Comparison of ENCODE assay signal across 8 cellular contexts in the genomic region with DNA sequence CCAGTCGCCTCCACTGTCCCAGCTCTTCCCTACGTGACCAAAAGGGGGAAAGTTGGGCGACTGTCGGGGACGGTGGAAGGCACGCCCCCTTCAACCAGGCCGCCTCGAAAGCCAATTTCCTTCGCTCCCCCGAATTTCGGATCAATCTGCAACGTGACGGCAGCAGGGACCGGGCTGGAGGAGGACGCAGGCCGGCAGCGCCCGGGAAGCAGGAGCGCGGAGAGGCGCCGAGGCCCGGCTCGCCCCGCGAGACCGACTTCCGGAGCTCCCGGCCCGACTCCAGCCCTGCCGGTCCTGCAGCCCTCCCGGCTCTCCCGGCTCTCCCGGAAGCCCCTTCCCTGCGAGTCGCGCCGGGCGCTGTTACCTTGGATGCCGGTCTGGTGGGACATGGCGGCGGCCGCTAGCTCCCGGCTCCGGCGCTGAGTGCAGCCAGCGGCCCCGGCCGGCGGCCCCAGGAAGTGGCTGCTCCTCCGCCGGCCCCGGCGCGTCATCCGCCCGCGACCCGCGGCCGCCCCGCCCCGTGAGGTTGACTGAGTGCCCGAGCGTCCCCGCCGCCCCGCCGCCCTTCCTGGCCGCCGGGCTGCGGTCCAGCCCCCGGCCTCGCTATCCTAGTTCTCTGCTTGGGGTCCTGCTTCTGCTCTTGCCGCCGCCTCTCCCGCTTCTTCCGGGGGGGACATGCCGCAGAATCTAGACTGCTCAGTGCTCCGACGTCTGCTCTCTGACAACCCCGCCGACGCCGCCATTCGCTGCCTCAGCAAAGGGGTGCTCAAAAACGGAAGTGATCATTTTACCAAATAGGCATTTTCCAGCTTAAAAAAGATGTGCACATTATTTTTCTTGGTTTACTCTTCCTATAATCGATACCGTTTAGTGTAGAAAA.
DNase-seq lines count a peak whose midpoint lies in the region; ATAC-seq and TF ChIP-seq lines count a peak whose summit lies in the region.

TWF1 (minus strand) TSS at position 461 of the 880 bp plus-strand sequence; CDS start at position 389, 72 bp downstream.

- DNase-seq in DMS 273 treated with DMSO at 0.1 percent for 48 hours (lab: John Stamatoyannopoulos, UW) (peak; percentile 2), HUDEP-2 (lab: John Stamatoyannopoulos, UW; ENCODE audit: unreplicated experiment in 76 of 76) (peak in 69 of 76 experiments; percentile 16 to 84 (median 65)), OCI-M1 (lab: John Stamatoyannopoulos, UW) (peak; percentile 85), erythroblast (lab: John Stamatoyannopoulos, UW) (peak; percentile 87 to 93)
- DNase-seq in activated T-cell treated with anti-CD3 and anti-CD28 coated beads, Interleukin-2, amount 50 U/mL, for 1 hour, result peak; percentile 89
- DNase-seq in stimulated activated CD8-positive, alpha-beta memory T cell treated with anti-CD3 and anti-CD28 coated beads, Interleukin-7, amount 100 ng/mL, for 24 hours (ENCODE audit: low read depth), result peak; percentile 70

- TF ChIP-seq POLR2A in erythroblast (IDR thresholded peaks at IDR 0.05; ENCODE audit: low read length), result peak; percentile 90

- ATAC-seq in GM21390 (IDR thresholded peaks at IDR 0.05; ENCODE audit: unreplicated experiment), result peak; percentile 95

- H3K27me3 ChIP-seq in muscle layer of colon (ENCODE audit: control insufficient read depth in 1 of 2, insufficient read depth in 2 of 2, low read length in 2 of 2), result no peaks in the 10 kb centered on the region

- peak within 1 kb of the TSS; percentile 95 for H3K27ac ChIP-seq in muscle layer of colon (ENCODE audit: low read depth, low read length)

- peak within 1 kb of the TSS; percentile 78 for H3K9ac ChIP-seq in muscle layer of colon (ENCODE audit: low read length)

- no peaks in the 10 kb centered on the region for H3K9me3 ChIP-seq in muscle layer of colon (ENCODE audit: low read length)

- H3K36me3 ChIP-seq in muscle layer of colon (ENCODE audit: insufficient read depth, low read length), result no peaks in the 10 kb centered on the region

- peak within 1 kb of the TSS; percentile 72 to 83 for H3K4me3 ChIP-seq in muscle layer of colon (ENCODE audit: low read depth in 1 of 2, low read length in 2 of 2)

- peaks cover 17% of the 10 kb centered on the region for H3K4me1 ChIP-seq in muscle layer of colon (ENCODE audit: insufficient read depth, low read length)

Comparison
In these comparisons a context has a peak if more than half of its experiments do, and no peak if none do; other contexts are left out.
1. Peak in every context shown above with its lines: DNase-seq, ATAC-seq, H3K4me3 ChIP-seq and H3K27ac ChIP-seq.
2. DNase-seq: peak in every context shown above with its lines; median percentile 90 in erythroblast; 89 in activated T-cell treated with anti-CD3 and anti-CD28 coated beads, Interleukin-2, amount 50 U/mL, for 1 hour; 85 in OCI-M1; 70 in stimulated activated CD8-positive, alpha-beta memory T cell treated with anti-CD3 and anti-CD28 coated beads, Interleukin-7, amount 100 ng/mL, for 24 hours; 65 in HUDEP-2; 2 in DMS 273 treated with DMSO at 0.1 percent for 48 hours.